ENCODE assay signal across 8 cellular contexts in genomic region chr12:132954471-132955048, GRCh38. TPM values are rescaled to one million over a fixed set of nuclear protein-coding genes. Genes with fewer than 3 reads are reported as not detected.
DNase-seq lines count a peak whose midpoint lies in the region; ATAC-seq and TF ChIP-seq lines count a peak whose summit lies in the region.

No MANE protein-coding gene starts in this region.

- TF ChIP-seq CTCF in AG09309 (IDR thresholded peaks at IDR 0.05; ENCODE audit: control insufficient read depth, insufficient read depth, low read depth, low read length, missing control alignments) (no peak), chondrocyte (IDR thresholded peaks at IDR 0.05) (no peak), natural killer cell (IDR thresholded peaks at IDR 0.05) (no peak)

- H3K4me3 ChIP-seq in AG09309 (ENCODE audit: control insufficient read depth, low read depth, low read length): peak overlapping the region; percentile 88

- intact Hi-C loops in natural killer cell (cut with micrococcal nuclease): no loop called here

- H3K36me3 Mint-ChIP-seq in IgD-negative memory B cell: peaks cover 5% of the 10 kb centered on the region
- H3K36me3 Mint-ChIP-seq in chondrocyte (ENCODE audit: low read depth): peaks cover 20% of the 10 kb centered on the region
- H3K36me3 Mint-ChIP-seq in natural killer cell: no peaks in the 10 kb centered on the region

- DNase-seq in AG09309 (ENCODE audit: low read depth): no peak
- no peak for DNase-seq in chondrocyte (ENCODE audit: low spot score)
- no peak for DNase-seq in natural killer cell
- DNase-seq in islet precursor cell: no peak
- DNase-seq in stimulated activated CD4-positive, alpha-beta T cell treated with anti-CD3 and anti-CD28 coated beads, Interleukin-1b, Interleukin-23, amount 100 ng/mL, for 48 hours: no peak

- H3K27ac Mint-ChIP-seq in IgD-negative memory B cell (peak overlapping the region in 2 of 3 donors; percentile 74 to 87), chondrocyte (ENCODE audit: unreplicated experiment) (peak overlapping the region; percentile 87), natural killer cell (peak overlapping the region; percentile 87 to 94)

- H3K27me3 Mint-ChIP-seq in IgD-negative memory B cell (no peaks in the 10 kb centered on the region), chondrocyte (ENCODE audit: low read depth) (no peaks in the 10 kb centered on the region), natural killer cell (ENCODE audit: low read depth in 2 of 2) (no peaks in the 10 kb centered on the region)

- H3K9me3 Mint-ChIP-seq in IgD-negative memory B cell (peaks cover 0 to 2% (median 2%) of the 10 kb centered on the region in 3 donors), chondrocyte (ENCODE audit: low read depth) (peaks cover 21% of the 10 kb centered on the region), natural killer cell (peaks cover 0 to 4% of the 10 kb centered on the region in 2 donors)

- peaks cover 16 to 22% (median 20%) of the 10 kb centered on the region in 3 donors for H3K4me1 Mint-ChIP-seq in IgD-negative memory B cell
- H3K4me1 Mint-ChIP-seq in chondrocyte (ENCODE audit: low read depth): peaks cover 23% of the 10 kb centered on the region
- H3K4me1 Mint-ChIP-seq in natural killer cell: peaks cover 15 to 40% of the 10 kb centered on the region in 2 donors

- ATAC-seq in natural killer cell: no peak
- no peak for ATAC-seq in HG03045 (IDR thresholded peaks at IDR 0.05; ENCODE audit: unreplicated experiment)
- no peak for ATAC-seq in HG03039 (IDR thresholded peaks at IDR 0.05; ENCODE audit: unreplicated experiment)

- peak overlapping the region; percentile 93 to 99 (median 96) for H3K4me3 Mint-ChIP-seq in IgD-negative memory B cell
- H3K4me3 Mint-ChIP-seq in chondrocyte (ENCODE audit: unreplicated experiment): peak overlapping the region; percentile 92
- peak overlapping the region; percentile 79 for H3K4me3 Mint-ChIP-seq in natural killer cell

RNA-seq across cellular contexts. Expression of gene ZNF605, which starts 1.5 kb away (rescaled TPM):
- polyA plus RNA-seq in IgD-negative memory B cell: 3.6 TPM
- total RNA-seq in chondrocyte: 17.1 to 26.3 TPM (median 18.1 TPM) in 3 replicates
- total RNA-seq in natural killer cell: 10 to 100 TPM in 1 of 3 donors, 1 to 10 TPM in 2; 6.0 to 15.8 (median 7.6) TPM

RNA-seq across cellular contexts. Expression of gene ZNF26, which starts 31.6 kb away (rescaled TPM):
- polyA plus RNA-seq in IgD-negative memory B cell: 14.4 TPM
- total RNA-seq in chondrocyte (8.0 to 10.0 TPM (median 9.6 TPM) in 3 replicates), natural killer cell (10 to 100 TPM; 38.7 to 45.1 (median 43.0) TPM)
